ENCODE assay signal across 3 cellular contexts in genomic region chr13:96680898-96681297, GRCh38.
"Had no signal": no experiment of that assay in that cellular context is flagged by ENCODE, and none has a peak within 500 bp of the region (broad histone marks: within the 10 kb centered on the region; RNA-seq: fewer than 3 reads in every experiment).

No MANE protein-coding gene starts in this region.

- H3K4me3 ChIP-seq: GM12878 had no signal

- ATAC-seq: GM12878 had no signal

- DNase-seq: GDM1, GF-D8 had no signal
